In genomic region chr20:45416917-45417316, GRCh38 we compare ENCODE assay signal across 9 cellular contexts. TPM values are rescaled to one million over a fixed set of nuclear protein-coding genes. Genes with fewer than 3 reads are reported as not detected.
DNase-seq lines count a peak whose midpoint lies in the region; ATAC-seq and TF ChIP-seq lines count a peak whose summit lies in the region.
"Had no signal": no experiment of that assay in that cellular context is flagged by ENCODE, and none has a peak within 500 bp of the region (broad histone marks: within the 10 kb centered on the region; RNA-seq: fewer than 3 reads in every experiment).

No MANE protein-coding gene starts in this region.

- H3K9me3 ChIP-seq in CD8-positive, alpha-beta T cell (ENCODE audit: low read length): no peaks in the 10 kb centered on the region
- H3K9me3 ChIP-seq in effector memory CD4-positive, alpha-beta T cell (ENCODE audit: control insufficient read depth, low read length): no peaks in the 10 kb centered on the region
- H3K9me3 ChIP-seq in neuron (ENCODE audit: low read length) (no peaks in the 10 kb centered on the region), neuronal stem cell (replicated peaks in 1 of 2; ENCODE audit: control insufficient read depth in 2 of 2, insufficient read depth in 1 of 2, low read depth in 1 of 2, low read length in 2 of 2) (no peaks in the 10 kb centered on the region)

- no peak overlapping the region for H2AK5ac ChIP-seq in neuronal stem cell (ENCODE audit: low read depth, low read length)

- no peak overlapping the region for H4K8ac ChIP-seq in neuronal stem cell (ENCODE audit: low read depth, low read length)

- in situ Hi-C loops in GM13977 (cut with MboI; ENCODE audit: low pct_unique_long_range_greater_than_20kb, low sequenced_read_pairs, unreplicated experiment): no loop called here

- no peak overlapping the region for H2BK5ac ChIP-seq in neuronal stem cell (ENCODE audit: low read length)

- POLR2A ChIA-PET in CD8-positive, alpha-beta T cell (lab: Charles Lee): interaction anchor here (1.7 to 2.4 kb wide), 5 partner anchors 10 to 98 kb away, joined by 4 to 30 read pairs (median 25); partner anchors contain the start of gene SYS1

- H2BK120ac ChIP-seq in neuronal stem cell (ENCODE audit: low read depth, low read length): no peak overlapping the region

- no peak for TF ChIP-seq CTCF in CD8-positive, alpha-beta T cell (IDR thresholded peaks at IDR 0.05)
- TF ChIP-seq CTCF in NB4 (IDR thresholded peaks at IDR 0.05; ENCODE audit: low read depth, low read length) (no peak), GM13977 (IDR thresholded peaks at IDR 0.05; ENCODE audit: extremely low read depth, insufficient read depth, missing control alignments) (no peak)

- no peak overlapping the region for H3K23ac ChIP-seq in neuronal stem cell (ENCODE audit: low read depth, low read length, poor library complexity)

- peak overlapping the region; percentile 70 for H3K27ac ChIP-seq in CD8-positive, alpha-beta T cell (ENCODE audit: low read depth, low read length)
- H3K27ac ChIP-seq in effector memory CD4-positive, alpha-beta T cell (ENCODE audit: insufficient read depth, low read length, poor library complexity, severe bottlenecking): peak overlapping the region; percentile 88
- no peak overlapping the region for H3K27ac ChIP-seq in neuronal stem cell (replicated peaks; ENCODE audit: low read length)

- CTCF ChIA-PET in CD8-positive, alpha-beta T cell (lab: Charles Lee): interaction anchor here (1.0 to 3.0 kb wide), 5 partner anchors 20 to 54 kb away, joined by 3 to 17 read pairs (median 6); partner anchors contain the start of gene SYS1

- no peaks in the 10 kb centered on the region for H3K27me3 Mint-ChIP-seq in CD8-positive, alpha-beta T cell (ENCODE audit: low read depth)

- no peak overlapping the region for H3K4me2 ChIP-seq in neuronal stem cell (ENCODE audit: insufficient read depth, low read length, poor library complexity, severe bottlenecking)

- no peak for ATAC-seq in CD8-positive, alpha-beta T cell
- ATAC-seq in HG02852 (IDR thresholded peaks at IDR 0.05; ENCODE audit: unreplicated experiment): no peak

- peaks cover 15% of the 10 kb centered on the region for H3K4me1 ChIP-seq in CD8-positive, alpha-beta T cell (ENCODE audit: insufficient read depth, low read length)
- peaks cover 9% of the 10 kb centered on the region for H3K4me1 ChIP-seq in effector memory CD4-positive, alpha-beta T cell (ENCODE audit: control insufficient read depth, insufficient read depth, low read length, poor library complexity, severe bottlenecking)
- H3K4me1 ChIP-seq in neuron (ENCODE audit: insufficient read depth, low read length): peaks cover 15% of the 10 kb centered on the region
- H3K4me1 ChIP-seq in neuronal stem cell (ENCODE audit: control insufficient read depth in 2 of 2, insufficient read depth in 1 of 2, low read depth in 1 of 2, low read length in 2 of 2): peaks cover 3% of the 10 kb centered on the region in 2 donors

- H2BK15ac ChIP-seq in neuronal stem cell (ENCODE audit: low read length): no peak overlapping the region

- no peak overlapping the region for H3K4ac ChIP-seq in neuronal stem cell (ENCODE audit: low read length)

- H3K36me3 ChIP-seq in CD8-positive, alpha-beta T cell (ENCODE audit: insufficient read depth, low read length): peaks cover 28% of the 10 kb centered on the region
- H3K36me3 ChIP-seq in effector memory CD4-positive, alpha-beta T cell (ENCODE audit: control insufficient read depth, insufficient read depth, low read length): peaks cover 34% of the 10 kb centered on the region
- H3K36me3 ChIP-seq in neuron (ENCODE audit: insufficient read depth, low read length) (peaks cover 35% of the 10 kb centered on the region), neuronal stem cell (replicated peaks in 1 of 2; ENCODE audit: control insufficient read depth in 2 of 2, insufficient read depth in 2 of 2, low read length in 2 of 2) (peaks cover 22 to 43% of the 10 kb centered on the region in 2 donors)

- no peak overlapping the region for H3K14ac ChIP-seq in neuronal stem cell (ENCODE audit: low read length)

- H3K27me3 ChIP-seq in CD8-positive, alpha-beta T cell (ENCODE audit: insufficient read depth, low read length): no peaks in the 10 kb centered on the region
- H3K27me3 ChIP-seq in effector memory CD4-positive, alpha-beta T cell (replicated peaks; ENCODE audit: control insufficient read depth, insufficient read depth, low read length, poor library complexity, severe bottlenecking): no peaks in the 10 kb centered on the region
- no peaks in the 10 kb centered on the region for H3K27me3 ChIP-seq in neuron (ENCODE audit: insufficient read depth, low read length)
- no peaks in the 10 kb centered on the region for H3K27me3 ChIP-seq in neuronal stem cell (ENCODE audit: control insufficient read depth in 3 of 3, insufficient read depth in 3 of 3, low read depth in 1 of 3, low read length in 3 of 3)

- no peaks in the 10 kb centered on the region for H3K9me3 Mint-ChIP-seq in CD8-positive, alpha-beta T cell

- intact Hi-C loops in CD8-positive, alpha-beta T cell (cut with DNase I, micrococcal nuclease): loop anchor here (1.0 to 10.0 kb wide), 8 partner anchors 19 to 892 kb away; partner anchors contain the start of genes SYS1 (in 2 of the 2), YWHAB (in 2 of the 2) and SERINC3 (in 1 of the 2)

- H3K36me3 Mint-ChIP-seq in CD8-positive, alpha-beta T cell: peaks cover 47% of the 10 kb centered on the region

- whole genome bisulfite sequencing in neuronal stem cell (ENCODE audit: extremely low coverage in 2 of 2, insufficient read length in 2 of 2, insufficient replicate concordance in 1 of 2), 2 donors: no CpG with 5 or more reads among the region's 2 CpGs

- H4K91ac ChIP-seq in neuronal stem cell (ENCODE audit: low read depth, low read length, poor library complexity): no peak overlapping the region

- H2AFZ ChIP-seq in neuron (ENCODE audit: low read depth, low read length) (no peak overlapping the region), neuronal stem cell (ENCODE audit: low read length) (no peak overlapping the region)

- H3K4me1 Mint-ChIP-seq in CD8-positive, alpha-beta T cell (ENCODE audit: low read depth): peaks cover 40% of the 10 kb centered on the region

- no peak for DNase-seq in CD8-positive, alpha-beta T cell
- DNase-seq in NB4 (ENCODE audit: low read depth) (peak; percentile 39), GM13977 (ENCODE audit: low spot score) (no peak), neuronal stem cell (ENCODE audit: low spot score) (no peak), NCI-H1105 treated with DMSO at 0.1 percent for 48 hours (lab: John Stamatoyannopoulos, UW) (no peak)
- DNase-seq in effector memory CD4-positive, alpha-beta T cell: no peak

- H3K18ac ChIP-seq in neuronal stem cell (ENCODE audit: low read length): no peak overlapping the region

- no peak for TF ChIP-seq POLR2A in NB4 (IDR thresholded peaks at IDR 0.05; ENCODE audit: extremely low read depth, insufficient read length)

- H3K79me1 ChIP-seq in neuronal stem cell (ENCODE audit: low read depth, low read length): peaks cover 7% of the 10 kb centered on the region

- peak overlapping the region; percentile 87 for H3K4me3 ChIP-seq in CD8-positive, alpha-beta T cell (ENCODE audit: low read depth, low read length)
- peak overlapping the region; percentile 91 for H3K4me3 ChIP-seq in NB4 (ENCODE audit: low read depth, low read length)
- peak overlapping the region; percentile 83 for H3K4me3 ChIP-seq in effector memory CD4-positive, alpha-beta T cell (ENCODE audit: insufficient read depth, low read depth, low read length, poor library complexity, severe bottlenecking)
- H3K4me3 ChIP-seq in neuron (ENCODE audit: low read length): peak overlapping the region; percentile 88
- peak overlapping the region in 1 of 2 donors; percentile 85 for H3K4me3 ChIP-seq in neuronal stem cell (ENCODE audit: low read length in 2 of 2)

- peak overlapping the region; percentile 96 for H3K27ac Mint-ChIP-seq in CD8-positive, alpha-beta T cell

- H3K9ac ChIP-seq in neuronal stem cell (ENCODE audit: low read depth, low read length, poor library complexity): no peak overlapping the region

- H3K4me3 Mint-ChIP-seq in CD8-positive, alpha-beta T cell: peak overlapping the region; percentile 94

- H2BK12ac ChIP-seq in neuronal stem cell (ENCODE audit: low read length): no peak overlapping the region

RNA-seq across cellular contexts. Expression of gene PIGT, which starts 1.0 kb away (rescaled TPM):
- 100 to 1,000 TPM; 213 to 230 TPM for total RNA-seq in CD8-positive, alpha-beta T cell
- polyA plus RNA-seq in neuronal stem cell (2013, experiment 1 of 2): 50.8 TPM
- polyA plus RNA-seq in neuronal stem cell (2013, experiment 2 of 2): 50.5 TPM

RNA-seq across cellular contexts. Expression of gene DBNDD2, which starts 8.8 kb away (rescaled TPM):
- total RNA-seq in CD8-positive, alpha-beta T cell: 10 to 100 TPM; 25.0 to 27.6 TPM
- 23.7 TPM for polyA plus RNA-seq in neuronal stem cell (2013, experiment 1 of 2)
- 21.4 TPM for polyA plus RNA-seq in neuronal stem cell (2013, experiment 2 of 2)

RNA-seq across cellular contexts. Expression of gene TP53TG5, which starts 38.8 kb away (rescaled TPM):
- under 1 TPM in 1 of 2 experiments, not detected in 1; 0.31 TPM for total RNA-seq in CD8-positive, alpha-beta T cell
- 0.25 TPM for polyA plus RNA-seq in neuronal stem cell (2013, experiment 1 of 2)
- 0.30 TPM for polyA plus RNA-seq in neuronal stem cell (2013, experiment 2 of 2)
- total RNA-seq: dermis microvascular lymphatic vessel endothelial cell had no signal

RNA-seq across cellular contexts. Expression of gene WFDC2, which starts 52.6 kb away (rescaled TPM):
- not detected for total RNA-seq in CD8-positive, alpha-beta T cell
- polyA plus RNA-seq in neuronal stem cell (2013, experiment 1 of 2): 56.3 TPM
- 58.1 TPM for polyA plus RNA-seq in neuronal stem cell (2013, experiment 2 of 2)
- total RNA-seq: dermis microvascular lymphatic vessel endothelial cell had no signal

RNA-seq across cellular contexts. Expression of gene SYS1, which starts 54.0 kb away (rescaled TPM):
- 100 to 1,000 TPM; 111 to 116 TPM for total RNA-seq in CD8-positive, alpha-beta T cell
- polyA plus RNA-seq in neuronal stem cell (2013, experiment 1 of 2): 16.8 TPM
- 16.4 TPM for polyA plus RNA-seq in neuronal stem cell (2013, experiment 2 of 2)
